ENCODE assay signal across 9 cellular contexts in genomic region chr9:97557606-97558095, GRCh38. TPM values are rescaled to one million over a fixed set of nuclear protein-coding genes. Genes with fewer than 3 reads are reported as not detected.
DNase-seq lines count a peak whose midpoint lies in the region; TF ChIP-seq lines count a peak whose summit lies in the region.
"Had no signal": no experiment of that assay in that cellular context is flagged by ENCODE, and none has a peak within 500 bp of the region (broad histone marks: within the 10 kb centered on the region; RNA-seq: fewer than 3 reads in every experiment).

No MANE protein-coding gene starts in this region.

- no peak overlapping the region for H3K4me3 ChIP-seq in uterus

- no peaks in the 10 kb centered on the region for H3K27me3 ChIP-seq in uterus

- TF ChIP-seq CTCF in uterus (IDR thresholded peaks at IDR 0.05): peak in 1 of 4 experiments; percentile 4

- H3K9me3 ChIP-seq in uterus: no peaks in the 10 kb centered on the region

- peak; percentile 9 for DNase-seq in NCI-H82 (lab: John Stamatoyannopoulos, UW)
- DNase-seq in NCI-H82 treated with DMSO at 0.1 percent for 48 hours (lab: John Stamatoyannopoulos, UW; ENCODE audit: unreplicated experiment): no peak
- peak; percentile 72 for DNase-seq in cerebellar cortex (ENCODE audit: low spot score)
- peak; percentile 80 for DNase-seq in mesenteric fat pad (ENCODE audit: low spot score)
- DNase-seq in uterus: peak; percentile 82 to 92
- DNase-seq in effector CD8-positive, alpha-beta T cell (lab: John Stamatoyannopoulos, UW): no peak
- no peak for DNase-seq in COLO829 (ENCODE audit: low spot score)
- DNase-seq in NCI-H774 (lab: John Stamatoyannopoulos, UW): no peak
- DNase-seq: HFFc6 had no signal

- no peaks in the 10 kb centered on the region for H3K36me3 ChIP-seq in uterus

- H3K27ac ChIP-seq in uterus: peak overlapping the region; percentile 93 to 98

- intact Hi-C loops in uterus (cut with DNase I; ENCODE audit: low total_unique reads): no loop called here

- peaks cover 7 to 17% of the 10 kb centered on the region in 2 donors for H3K4me1 ChIP-seq in uterus

- peak; percentile 28 to 67 for TF ChIP-seq POLR2A in uterus (IDR thresholded peaks at IDR 0.05)

RNA-seq across cellular contexts. Expression of gene TMOD1, which starts 56.2 kb away (rescaled TPM):
- total RNA-seq in mesenteric fat pad: 5.8 TPM
- total RNA-seq in uterus: 10 to 100 TPM in 3 of 4 donors, 1 to 10 TPM in 1; 5.9 to 93.7 (median 22.2) TPM

Comparison
In these comparisons a context has a peak if more than half of its experiments do, and no peak if none do; other contexts are left out.
1. DNase-seq: peak in NCI-H82 (single experiment), cerebellar cortex (single experiment), mesenteric fat pad (single experiment) and uterus (2 of 2); none in NCI-H82 treated with DMSO at 0.1 percent for 48 hours (single experiment), effector CD8-positive, alpha-beta T cell (single experiment), COLO829 (single experiment) and NCI-H774 (single experiment).